In the genomic region with DNA sequence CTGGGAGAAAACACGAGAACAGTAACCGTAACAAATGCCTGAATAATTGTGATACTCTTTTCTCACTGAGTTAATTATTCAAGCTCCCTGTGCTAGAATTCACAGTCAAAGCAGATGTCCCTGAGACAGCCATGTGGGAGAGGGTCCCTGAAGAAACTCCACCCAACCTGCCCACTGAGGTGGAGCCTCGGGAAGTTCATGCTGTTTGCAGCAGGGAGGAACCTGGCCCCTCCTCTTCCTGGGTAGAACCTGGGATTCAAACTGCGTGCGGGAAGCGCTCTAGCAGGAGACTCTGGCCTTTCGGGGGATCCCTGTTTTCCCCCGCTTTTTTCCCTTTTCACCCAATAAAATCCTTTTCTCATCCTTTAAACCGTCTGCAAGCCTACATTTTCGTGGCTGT, we compare ENCODE assay signal across 19 cellular contexts. TPM values are rescaled to one million over a fixed set of nuclear protein-coding genes. Genes with fewer than 3 reads are reported as not detected.
DNase-seq lines count a peak whose midpoint lies in the region; ATAC-seq and TF ChIP-seq lines count a peak whose summit lies in the region.
"Had no signal": no experiment of that assay in that cellular context is flagged by ENCODE, and none has a peak within 500 bp of the region (broad histone marks: within the 10 kb centered on the region; RNA-seq: fewer than 3 reads in every experiment).

No MANE protein-coding gene starts in this region.

- no peak for DNase-seq in activated naive CD8-positive, alpha-beta T cell treated with anti-CD3 and anti-CD28 coated beads, Interleukin-2, amount 10 ng/mL, durations not matched to agents 7 days and 5 days
- DNase-seq in activated naive CD8-positive, alpha-beta T cell treated with anti-CD3 and anti-CD28 coated beads for 36 hours, result no peak
- no peak for DNase-seq in choroid plexus epithelial cell (ENCODE audit: low read depth)
- DNase-seq in kidney glomerular epithelial cell (lab: John Stamatoyannopoulos, UW), result peak; percentile 6
- DNase-seq in testis, result peak; percentile 26
- DNase-seq: activated CD4-positive, CD25-positive, alpha-beta regulatory T cell treated with anti-CD3 and anti-CD28 coated beads, Interleukin-2, amount 50 U/mL, for 72 hours; GOT3; NCI-H1048; NCI-H2171; occipital lobe; T-helper 17 cell had no signal

- no peaks in the 10 kb centered on the region for H3K9me3 ChIP-seq in testis
- H3K9me3 ChIP-seq: tibial nerve had no signal

- H3K4me3 ChIP-seq in choroid plexus epithelial cell (ENCODE audit: low read depth, low read length), result peak overlapping the region; percentile 49
- no peak overlapping the region for H3K4me3 ChIP-seq in testis
- H3K4me3 ChIP-seq: skin epidermis, tibial nerve had no signal

- no peak overlapping the region for H3K4me3 Mint-ChIP-seq in activated naive CD8-positive, alpha-beta T cell treated with anti-CD3 and anti-CD28 coated beads, Interleukin-2, amount 10 ng/mL, durations not matched to agents 7 days and 5 days
- H3K4me3 Mint-ChIP-seq in activated naive CD8-positive, alpha-beta T cell treated with anti-CD3 and anti-CD28 coated beads for 36 hours, result no peak overlapping the region
- H3K4me3 Mint-ChIP-seq: IgD-negative memory B cell; stimulated activated effector memory CD8-positive, alpha-beta T cell treated with anti-CD3 and anti-CD28 coated beads, Interleukin-12 subunit alpha, Interleukin-12 subunit beta, amount 100 ng/mL, for 72 hours; T-helper 17 cell had no signal

- H3K36me3 Mint-ChIP-seq in activated naive CD8-positive, alpha-beta T cell treated with anti-CD3 and anti-CD28 coated beads, Interleukin-2, amount 10 ng/mL, durations not matched to agents 7 days and 5 days, result peaks cover 3% of the 10 kb centered on the region
- H3K36me3 Mint-ChIP-seq in activated naive CD8-positive, alpha-beta T cell treated with anti-CD3 and anti-CD28 coated beads for 36 hours, result no peaks in the 10 kb centered on the region
- H3K36me3 Mint-ChIP-seq: IgD-negative memory B cell; stimulated activated effector memory CD8-positive, alpha-beta T cell treated with anti-CD3 and anti-CD28 coated beads, Interleukin-12 subunit alpha, Interleukin-12 subunit beta, amount 100 ng/mL, for 72 hours had no signal

- peaks cover 28% of the 10 kb centered on the region for H3K4me1 Mint-ChIP-seq in activated naive CD8-positive, alpha-beta T cell treated with anti-CD3 and anti-CD28 coated beads, Interleukin-2, amount 10 ng/mL, durations not matched to agents 7 days and 5 days
- peaks cover 30% of the 10 kb centered on the region for H3K4me1 Mint-ChIP-seq in activated naive CD8-positive, alpha-beta T cell treated with anti-CD3 and anti-CD28 coated beads for 36 hours

- no peak overlapping the region for H3K27ac ChIP-seq in testis
- H3K27ac ChIP-seq: skin epidermis, tibial nerve had no signal

- no peaks in the 10 kb centered on the region for H3K27me3 ChIP-seq in testis
- H3K27me3 ChIP-seq: tibial nerve had no signal

- intact Hi-C loops in testis (cut with DNase I; ENCODE audit: low total_unique reads), result no loop called here

- no peak for ATAC-seq in activated naive CD8-positive, alpha-beta T cell treated with anti-CD3 and anti-CD28 coated beads, Interleukin-2, amount 10 ng/mL, durations not matched to agents 7 days and 5 days (ENCODE audit: low read depth)
- no peak for ATAC-seq in SK-N-SH treated with all-trans-retinoic acid at 6 μM for 48 hours
- no peak for ATAC-seq in GM19452 (IDR thresholded peaks at IDR 0.05; ENCODE audit: unreplicated experiment)
- no peak for ATAC-seq in HG02973 (IDR thresholded peaks at IDR 0.05; ENCODE audit: unreplicated experiment)
- ATAC-seq: stimulated activated effector memory CD8-positive, alpha-beta T cell treated with anti-CD3 and anti-CD28 coated beads, Interleukin-12 subunit alpha, Interleukin-12 subunit beta, amount 100 ng/mL, for 72 hours; T-helper 17 cell had no signal

- no peak for TF ChIP-seq POLR2A in testis (IDR thresholded peaks at IDR 0.05)

- H3K4me1 ChIP-seq in testis, result no peaks in the 10 kb centered on the region
- H3K4me1 ChIP-seq: tibial nerve had no signal

- POLR2A ChIA-PET in activated naive CD8-positive, alpha-beta T cell treated with anti-CD3 and anti-CD28 coated beads, Interleukin-2, amount 10 ng/mL, durations not matched to agents 7 days and 5 days (lab: Charles Lee), result no interaction called here

- no peak for TF ChIP-seq CTCF in choroid plexus epithelial cell (conservative IDR thresholded peaks at IDR 0.05; ENCODE audit: low read depth, low read length)
- TF ChIP-seq CTCF in testis (IDR thresholded peaks at IDR 0.05), result no peak

- 30 to 46% methylated on average over 10 of the region's 10 CpGs for WGBS in testis, 2 donors

- peak overlapping the region; percentile 5 for H3K27ac Mint-ChIP-seq in activated naive CD8-positive, alpha-beta T cell treated with anti-CD3 and anti-CD28 coated beads, Interleukin-2, amount 10 ng/mL, durations not matched to agents 7 days and 5 days
- H3K27ac Mint-ChIP-seq in activated naive CD8-positive, alpha-beta T cell treated with anti-CD3 and anti-CD28 coated beads for 36 hours, result no peak overlapping the region
- H3K27ac Mint-ChIP-seq: stimulated activated effector memory CD8-positive, alpha-beta T cell treated with anti-CD3 and anti-CD28 coated beads, Interleukin-12 subunit alpha, Interleukin-12 subunit beta, amount 100 ng/mL, for 72 hours had no signal

- H3K27me3 Mint-ChIP-seq in activated naive CD8-positive, alpha-beta T cell treated with anti-CD3 and anti-CD28 coated beads, Interleukin-2, amount 10 ng/mL, durations not matched to agents 7 days and 5 days, result no peaks in the 10 kb centered on the region
- no peaks in the 10 kb centered on the region for H3K27me3 Mint-ChIP-seq in activated naive CD8-positive, alpha-beta T cell treated with anti-CD3 and anti-CD28 coated beads for 36 hours
- H3K27me3 Mint-ChIP-seq: IgD-negative memory B cell, T-helper 17 cell had no signal

- H3K36me3 ChIP-seq in testis (ENCODE audit: low read depth, missing control alignments), result no peaks in the 10 kb centered on the region
- H3K36me3 ChIP-seq: tibial nerve had no signal

- H3K9me3 Mint-ChIP-seq in activated naive CD8-positive, alpha-beta T cell treated with anti-CD3 and anti-CD28 coated beads, Interleukin-2, amount 10 ng/mL, durations not matched to agents 7 days and 5 days, result no peaks in the 10 kb centered on the region
- H3K9me3 Mint-ChIP-seq in activated naive CD8-positive, alpha-beta T cell treated with anti-CD3 and anti-CD28 coated beads for 36 hours, result no peaks in the 10 kb centered on the region
- H3K9me3 Mint-ChIP-seq: IgD-negative memory B cell; stimulated activated effector memory CD8-positive, alpha-beta T cell treated with anti-CD3 and anti-CD28 coated beads, Interleukin-12 subunit alpha, Interleukin-12 subunit beta, amount 100 ng/mL, for 72 hours had no signal

TF ChIP-seq in SK-N-SH treated with all-trans-retinoic acid at 6 μM for 48 hours, 23 proteins besides CTCF, POLR2A, EP300 and RAD21:
- no peak for TF ChIP-seq TSHZ2 (CRISPR knock-in tag; IDR thresholded peaks at IDR 0.05)

RNA-seq across cellular contexts. Expression of gene RHOH, which starts 20.2 kb away (rescaled TPM):
- 100 to 1,000 TPM; 187 to 190 TPM for total RNA-seq in activated naive CD8-positive, alpha-beta T cell treated with anti-CD3 and anti-CD28 coated beads, Interleukin-2, amount 10 ng/mL, durations not matched to agents 7 days and 5 days
- total RNA-seq in activated naive CD8-positive, alpha-beta T cell treated with anti-CD3 and anti-CD28 coated beads for 36 hours, result 100 to 1,000 TPM; 112 to 114 TPM
- total RNA-seq in testis, result 1 to 10 TPM in 1 of 2 donors, under 1 TPM in 1; 0.39 to 1.2 TPM
- 2.5 TPM for polyA plus RNA-seq in testis (ENCODE audit: insufficient read depth, low read depth, low replicate concordance)
- total RNA-seq: A172 had no signal

Comparison
In these comparisons a context has a peak if more than half of its experiments do, and no peak if none do; other contexts are left out.
1. DNase-seq: peak in kidney glomerular epithelial cell (single experiment) and testis (single experiment); none in activated naive CD8-positive, alpha-beta T cell treated with anti-CD3 and anti-CD28 coated beads, Interleukin-2, amount 10 ng/mL, durations not matched to agents 7 days and 5 days (single experiment), activated naive CD8-positive, alpha-beta T cell treated with anti-CD3 and anti-CD28 coated beads for 36 hours (single experiment) and choroid plexus epithelial cell (single experiment).
2. RNA of gene RHOH, which starts 20.2 kb away (total RNA-seq): 187 to 190 TPM in activated naive CD8-positive, alpha-beta T cell treated with anti-CD3 and anti-CD28 coated beads, Interleukin-2, amount 10 ng/mL, durations not matched to agents 7 days and 5 days and 112 to 114 TPM in activated naive CD8-positive, alpha-beta T cell treated with anti-CD3 and anti-CD28 coated beads for 36 hours; 0.39 to 1.2 TPM in testis; every median in the first group is over 10 times any median in the second.